Comparison of ENCODE assay signal across 16 cellular contexts in genomic region chr16:67654069-67654911, GRCh38. TPM values are rescaled to one million over a fixed set of nuclear protein-coding genes. Genes with fewer than 3 reads are reported as not detected.
A peak's percentile ranks its signal among the peaks of the same experiment; 100 is the strongest.
DNase-seq lines count a peak whose midpoint lies in the region; ATAC-seq, FAIRE-seq and TF ChIP-seq lines count a peak whose summit lies in the region.
"Had no signal": no experiment of that assay in that cellular context is flagged by ENCODE, and none has a peak within 500 bp of the region (broad histone marks: within the 10 kb centered on the region; RNA-seq: fewer than 3 reads in every experiment).

No MANE protein-coding gene starts in this region.

- no peak overlapping the region for H2AFZ ChIP-seq in SK-N-SH (ENCODE audit: low read depth)
- no peak overlapping the region for H2AFZ ChIP-seq in osteoblast (ENCODE audit: low read length)

- H3K27me3 ChIP-seq in SK-N-SH (ENCODE audit: insufficient read depth): no peaks in the 10 kb centered on the region
- peaks cover 24% of the 10 kb centered on the region for H3K27me3 ChIP-seq in brain microvascular endothelial cell (replicated peaks)
- peaks cover 50% of the 10 kb centered on the region for H3K27me3 ChIP-seq in osteoblast (ENCODE audit: insufficient read depth, low read length)
- H3K27me3 ChIP-seq: testis had no signal

- H3K36me3 ChIP-seq in SK-N-SH (replicated peaks in 1 of 2; ENCODE audit: control insufficient read depth in 1 of 2, insufficient read depth in 2 of 2, low read length in 1 of 2) (peaks cover 0 to 13% of the 10 kb centered on the region in 2 experiments), brain microvascular endothelial cell (replicated peaks) (no peaks in the 10 kb centered on the region), osteoblast (ENCODE audit: insufficient read depth, low read length) (no peaks in the 10 kb centered on the region)
- H3K36me3 ChIP-seq: gastrocnemius medialis had no signal

- CTCF ChIA-PET in SK-N-SH (lab: Yijun Ruan, JAX): interaction anchor here (1.0 to 6.6 kb wide), 3 partner anchors 9 to 132 kb away, joined by 3 to 43 read pairs (median 6); partner anchors contain the start of gene CARMIL2

- H4K20me1 ChIP-seq in SK-N-SH (ENCODE audit: insufficient read depth): peaks cover 7% of the 10 kb centered on the region; the same call in 1 of the 2 replicates
- H4K20me1 ChIP-seq in osteoblast (ENCODE audit: insufficient read depth, low read length): peaks cover 13% of the 10 kb centered on the region

- DNase-seq in SK-N-SH: no peak
- DNase-seq in brain microvascular endothelial cell: no peak
- peak; percentile 92 for DNase-seq in osteoblast (ENCODE audit: insufficient read length, low spot score, missing footprints)
- no peak for DNase-seq in RCC 7860 (ENCODE audit: low spot score)
- DNase-seq in NCI-H1105 treated with DMSO at 0.1 percent for 48 hours (lab: John Stamatoyannopoulos, UW): no peak
- DNase-seq: activated CD4-positive, alpha-beta memory T cell treated with anti-CD3 and anti-CD28 coated beads, Interleukin-2, amount 10 ng/mL, durations not matched to agents 7 days and 5 days; activated effector memory CD4-positive, alpha-beta T cell treated with anti-CD3 and anti-CD28 coated beads, Interleukin-2, amount 50 U/mL, for 16 hours; effector memory CD8-positive, alpha-beta T cell; gastrocnemius medialis; mesendoderm; NCI-H1930; testis had no signal

- ATAC-seq in SK-N-SH treated with all-trans-retinoic acid at 6 μM for 48 hours: no peak
- ATAC-seq: effector memory CD8-positive, alpha-beta T cell; gastrocnemius medialis had no signal

- TF ChIP-seq RAD21 in SK-N-SH (IDR thresholded peaks at IDR 0.05; ENCODE audit: low read length): no peak

- no peak for TF ChIP-seq EP300 in SK-N-SH (IDR thresholded peaks at IDR 0.05; ENCODE audit: borderline replicate concordance in 1 of 2, low read depth in 1 of 2, low read length in 1 of 2)

- H3K79me2 ChIP-seq in SK-N-SH (ENCODE audit: insufficient read depth) (peaks cover 10% of the 10 kb centered on the region), osteoblast (ENCODE audit: insufficient read depth, low read length) (peaks cover 7% of the 10 kb centered on the region)
- H3K79me2 ChIP-seq: parathyroid adenoma had no signal

- peaks cover 0 to 18% of the 10 kb centered on the region in 2 experiments; a peak in 1 of 4 replicates for H3K4me1 ChIP-seq in SK-N-SH (ENCODE audit: control insufficient read depth in 1 of 2, insufficient read depth in 2 of 2, low read depth in 1 of 2, low read length in 1 of 2)
- H3K4me1 ChIP-seq in osteoblast (ENCODE audit: insufficient read depth, low read length): peaks cover 6% of the 10 kb centered on the region
- H3K4me1 ChIP-seq: parathyroid adenoma had no signal

- H3K9me3 ChIP-seq in SK-N-SH: no peaks in the 10 kb centered on the region
- no peaks in the 10 kb centered on the region for H3K9me3 ChIP-seq in osteoblast (ENCODE audit: low read depth, low read length)
- H3K9me3 ChIP-seq: gastrocnemius medialis, testis had no signal

- H3F3A ChIP-seq in SK-N-SH (replicated peaks; ENCODE audit: insufficient read depth): peaks cover 4% of the 10 kb centered on the region

- H3K4me2 ChIP-seq in SK-N-SH (peak overlapping the region; percentile 94), osteoblast (ENCODE audit: insufficient read depth, low read length) (peak overlapping the region; percentile 76)

- peak overlapping the region; percentile 64 to 82 for H3K4me3 ChIP-seq in SK-N-SH (ENCODE audit: low read depth in 2 of 2, low read length in 1 of 2)
- H3K4me3 ChIP-seq in brain microvascular endothelial cell (ENCODE audit: low read depth, low read length): no peak overlapping the region
- no peak overlapping the region for H3K4me3 ChIP-seq in osteoblast (ENCODE audit: insufficient read depth, low read length)

- TF ChIP-seq CTCF in SK-N-SH (IDR thresholded peaks at IDR 0.05) (no peak), brain microvascular endothelial cell (IDR thresholded peaks at IDR 0.05; ENCODE audit: low read depth, low read length, missing control alignments) (peak; percentile 22), osteoblast (IDR thresholded peaks at IDR 0.05; ENCODE audit: extremely low read depth, low read depth, low read length) (no peak)

- H3K9me2 ChIP-seq in SK-N-SH: no peaks in the 10 kb centered on the region

- 67% methylated on average over 23 of the region's 44 CpGs for WGBS in SK-N-SH (ENCODE audit: low lambda C conversion rate)

- POLR2A ChIA-PET in SK-N-SH (lab: Yijun Ruan, JAX): interaction anchor here (0.6 to 1.0 kb wide), 2 partner anchors 111 to 407 kb away, joined by 3 to 4 read pairs; no protein-coding TSS in a partner anchor

- no peak overlapping the region for H3K27ac ChIP-seq in SK-N-SH (ENCODE audit: low read depth in 2 of 2, low read length in 1 of 2)
- H3K27ac ChIP-seq in brain microvascular endothelial cell: no peak overlapping the region
- no peak overlapping the region for H3K27ac ChIP-seq in osteoblast (ENCODE audit: low read depth, low read length)
- H3K27ac ChIP-seq: gastrocnemius medialis, parathyroid adenoma, testis had no signal

- in situ Hi-C loops in brain microvascular endothelial cell (cut with HindIII; ENCODE audit: low pct_ligation_motif_present, low sequenced_read_pairs): no loop called here

- H3K9ac ChIP-seq in SK-N-SH: 0 out of 2 replicates have a peak overlapping the region, but pooled peaks have one; percentile 49

- FAIRE-seq in RCC 7860 (lab: Jason Lieb, UNC): no peak
- FAIRE-seq: GM18507 had no signal

TF ChIP-seq in SK-N-SH, 30 proteins besides CTCF, POLR2A, EP300 and RAD21 (continues in another document):
- no peak for TF ChIP-seq IRF3 (IDR thresholded peaks at IDR 0.05; ENCODE audit: low read depth, low read length)

TF ChIP-seq in SK-N-SH treated with all-trans-retinoic acid at 6 μM for 48 hours, 23 proteins besides CTCF, POLR2A, EP300 and RAD21:
- TF ChIP-seq BACH2 (CRISPR knock-in tag; IDR thresholded peaks at IDR 0.05; ENCODE audit: borderline replicate concordance) (no peak), GLIS3 (CRISPR knock-in tag; IDR thresholded peaks at IDR 0.05) (no peak), OSR1 (CRISPR knock-in tag; IDR thresholded peaks at IDR 0.05) (no peak), CSDC2 (CRISPR knock-in tag; IDR thresholded peaks at IDR 0.05) (no peak), ESRRG (CRISPR knock-in tag; IDR thresholded peaks at IDR 0.05) (no peak), TCF4 (CRISPR knock-in tag; IDR thresholded peaks at IDR 0.05; ENCODE audit: borderline replicate concordance) (no peak), ARNTL (CRISPR knock-in tag; IDR thresholded peaks at IDR 0.05; ENCODE audit: borderline replicate concordance, low read depth) (no peak), ZFP30 (CRISPR knock-in tag; IDR thresholded peaks at IDR 0.05) (no peak), RARB (CRISPR knock-in tag; IDR thresholded peaks at IDR 0.05) (no peak), PPARA (CRISPR knock-in tag; IDR thresholded peaks at IDR 0.05; ENCODE audit: borderline replicate concordance) (no peak)

RNA-seq across cellular contexts. Expression of gene ACD, which starts 5.8 kb away (rescaled TPM):
- polyA plus RNA-seq in SK-N-SH (2012; rRNA removed): 31.3 and 37.8 TPM in 2 replicates
- polyA plus RNA-seq in SK-N-SH (2012; cell fraction: cytosol; rRNA removed): 12.3 and 19.7 TPM in 2 replicates
- polyA plus RNA-seq in SK-N-SH (2012; cell fraction: nucleus; rRNA removed): 79.0 and 110 TPM in 2 replicates
- total RNA-seq in osteoblast: 16.5 and 18.8 TPM in 2 replicates

RNA-seq across cellular contexts. Expression of gene PARD6A, which starts 6.5 kb away (rescaled TPM):
- 5.7 and 9.0 TPM in 2 replicates for polyA plus RNA-seq in SK-N-SH (2012; rRNA removed)
- polyA plus RNA-seq in SK-N-SH (2012; cell fraction: cytosol; rRNA removed): 4.1 and 6.2 TPM in 2 replicates
- polyA plus RNA-seq in SK-N-SH (2012; cell fraction: nucleus; rRNA removed): 3.3 and 3.4 TPM in 2 replicates
- total RNA-seq in osteoblast: 2.4 and 2.9 TPM in 2 replicates

RNA-seq across cellular contexts. Expression of gene CARMIL2, which starts 9.3 kb away (rescaled TPM):
- 4.4 and 4.9 TPM in 2 replicates for polyA plus RNA-seq in SK-N-SH (2012; rRNA removed)
- 0.66 and 0.98 TPM in 2 replicates for polyA plus RNA-seq in SK-N-SH (2012; cell fraction: cytosol; rRNA removed)
- polyA plus RNA-seq in SK-N-SH (2012; cell fraction: nucleus; rRNA removed): 30.1 and 51.0 TPM in 2 replicates
- total RNA-seq in osteoblast: under 0.01 TPM in 2 replicates

RNA-seq across cellular contexts. Expression of gene ENKD1, which starts 12.3 kb away (rescaled TPM):
- polyA plus RNA-seq in SK-N-SH (2012; rRNA removed): 19.5 and 21.0 TPM in 2 replicates
- polyA plus RNA-seq in SK-N-SH (2012; cell fraction: cytosol; rRNA removed): 8.6 and 12.2 TPM in 2 replicates
- 52.0 and 82.9 TPM in 2 replicates for polyA plus RNA-seq in SK-N-SH (2012; cell fraction: nucleus; rRNA removed)
- 13.3 and 15.9 TPM in 2 replicates for total RNA-seq in osteoblast
- total RNA-seq: A172 had no signal

RNA-seq across cellular contexts. Expression of gene C16orf86, which starts 12.3 kb away (rescaled TPM):
- 4.3 and 5.1 TPM in 2 replicates for polyA plus RNA-seq in SK-N-SH (2012; rRNA removed)
- polyA plus RNA-seq in SK-N-SH (2012; cell fraction: cytosol; rRNA removed): 2.0 and 3.9 TPM in 2 replicates
- polyA plus RNA-seq in SK-N-SH (2012; cell fraction: nucleus; rRNA removed): 13.7 and 16.4 TPM in 2 replicates
- total RNA-seq in osteoblast: 6.2 and 6.9 TPM in 2 replicates
- total RNA-seq: A172 had no signal

Comparison
In these comparisons a context has a peak if more than half of its experiments do, and no peak if none do; other contexts are left out.
1. H3K4me3 ChIP-seq: peak in SK-N-SH (2 of 2); none in brain microvascular endothelial cell (single experiment) and osteoblast (single experiment).